In genomic region chr19:18385675-18386542, GRCh38 we compare ENCODE assay signal across 8 cellular contexts. TPM values are rescaled to one million over a fixed set of nuclear protein-coding genes. Genes with fewer than 3 reads are reported as not detected.
DNase-seq lines count a peak whose midpoint lies in the region; ATAC-seq and TF ChIP-seq lines count a peak whose summit lies in the region.

GDF15 (plus strand) TSS chr19:18386158; CDS start chr19:18386190, 32 bp downstream.

- TF ChIP-seq CTCF in AG04449 (IDR thresholded peaks at IDR 0.05; ENCODE audit: insufficient read depth, low read length, missing control alignments) (peak; percentile 90), RWPE2 (IDR thresholded peaks at IDR 0.05; ENCODE audit: poor library complexity, severe bottlenecking) (peak; percentile 59), type B pancreatic cell (conservative IDR thresholded peaks at IDR 0.05) (peak; percentile 74)

- peaks cover 19% of the 10 kb centered on the region for H3K36me3 ChIP-seq in RWPE2 (ENCODE audit: low read depth)
- peaks cover 0 to 5% of the 10 kb centered on the region in 2 donors for H3K36me3 ChIP-seq in duodenal mucosa (ENCODE audit: control insufficient read depth in 1 of 2, insufficient read depth in 2 of 2, low read length in 2 of 2)

- peaks cover 9% of the 10 kb centered on the region for H3K27me3 Mint-ChIP-seq in memory B cell
- peaks cover 14% of the 10 kb centered on the region for H3K27me3 Mint-ChIP-seq in type B pancreatic cell

- H3K4me1 ChIP-seq in RWPE2 (ENCODE audit: insufficient read depth, poor library complexity, severe bottlenecking), result peaks cover 14% of the 10 kb centered on the region
- H3K4me1 ChIP-seq in duodenal mucosa (ENCODE audit: control insufficient read depth in 1 of 2, insufficient read depth in 2 of 2, low read length in 2 of 2), result peaks cover 17 to 34% of the 10 kb centered on the region in 2 donors

- DNase-seq in AG04449 (ENCODE audit: low read depth, low spot score), result no peak
- no peak for DNase-seq in RWPE2 (ENCODE audit: low spot score)
- peak; percentile 28 to 42 for DNase-seq in memory B cell (ENCODE audit: low spot score in 2 of 2)
- DNase-seq in type B pancreatic cell (ENCODE audit: extremely low spot score, unreplicated experiment), result peak; percentile 79
- DNase-seq in NK-92 treated with Interleukin-12 subunit alpha and Interleukin-12 subunit beta, amount 100 ng/mL, for 24 hours (lab: John Stamatoyannopoulos, UW), result no peak

- POLR2A ChIA-PET in AG04449 (lab: Yijun Ruan, JAX), result interaction anchor here (0.6 to 4.4 kb wide), 19 partner anchors 11 to 1119 kb away, joined by 3 to 21 read pairs (median 3); partner anchors contain the start of genes BABAM1, JUND, PIK3R2 and SSBP4

- H3K27ac ChIP-seq in RWPE2 (ENCODE audit: poor library complexity, severe bottlenecking) (no peak within 1 kb of the TSS), duodenal mucosa (ENCODE audit: low read depth, low read length) (peak within 1 kb of the TSS; percentile 64)

- H3K27me3 ChIP-seq in RWPE2 (ENCODE audit: insufficient read depth, poor library complexity, severe bottlenecking) (no peaks in the 10 kb centered on the region), duodenal mucosa (ENCODE audit: control insufficient read depth in 1 of 2, insufficient read depth in 2 of 2, low read length in 2 of 2) (no peaks in the 10 kb centered on the region)

- CTCF ChIA-PET in AG04449 (lab: Yijun Ruan, JAX), result interaction anchor here (0.6 to 8.3 kb wide), 16 partner anchors 8 to 134 kb away, joined by 3 to 170 read pairs (median 3); partner anchors contain the start of gene SSBP4

- TF ChIP-seq POLR2A in GM15510 (IDR thresholded peaks at IDR 0.05; ENCODE audit: borderline replicate concordance, extremely low read depth, insufficient read length), result peak; percentile 71

- ATAC-seq in RWPE2 (ENCODE audit: low read depth) (peak; percentile 66; the same call in 2 of the 3 replicates), memory B cell (ENCODE audit: low read depth) (no peak), HG03378 (IDR thresholded peaks at IDR 0.05; ENCODE audit: unreplicated experiment) (no peak)

- H3K4me3 Mint-ChIP-seq in memory B cell (no peak within 1 kb of the TSS), type B pancreatic cell (peak within 1 kb of the TSS; percentile 85)

- H3K9me3 ChIP-seq in RWPE2 (ENCODE audit: severe bottlenecking) (no peaks in the 10 kb centered on the region), duodenal mucosa (ENCODE audit: control insufficient read depth in 1 of 2, low read length in 2 of 2) (no peaks in the 10 kb centered on the region)

- H3K4me1 Mint-ChIP-seq in memory B cell (peaks cover 2% of the 10 kb centered on the region), type B pancreatic cell (ENCODE audit: unreplicated experiment) (peaks cover 16% of the 10 kb centered on the region)

- H3K36me3 Mint-ChIP-seq in memory B cell, result peaks cover 4% of the 10 kb centered on the region
- no peaks in the 10 kb centered on the region for H3K36me3 Mint-ChIP-seq in type B pancreatic cell

- peak within 1 kb of the TSS; percentile 16 to 67 for H3K9ac ChIP-seq in duodenal mucosa (ENCODE audit: low read depth in 1 of 2, low read length in 2 of 2)

- H3K27ac Mint-ChIP-seq in memory B cell (no peak within 1 kb of the TSS), type B pancreatic cell (peak within 1 kb of the TSS; percentile 87)

- H3K9me3 Mint-ChIP-seq in memory B cell, result no peaks in the 10 kb centered on the region
- no peaks in the 10 kb centered on the region for H3K9me3 Mint-ChIP-seq in type B pancreatic cell

- H3K4me3 ChIP-seq in AG04449 (ENCODE audit: low read depth, low read length) (peak within 1 kb of the TSS; percentile 66), RWPE2 (ENCODE audit: severe bottlenecking) (peak within 1 kb of the TSS; percentile 49), duodenal mucosa (ENCODE audit: low read depth in 1 of 2, low read length in 2 of 2) (peak within 1 kb of the TSS; percentile 52 to 70)

RNA-seq across cellular contexts. Expression of gene GDF15, which starts in this region (rescaled TPM):
- 102 and 106 TPM in 2 replicates for total RNA-seq in type B pancreatic cell (ENCODE audit: low replicate concordance)

Comparison
In these comparisons a context has a peak if more than half of its experiments do, and no peak if none do; other contexts are left out.
1. DNase-seq: peak in memory B cell (2 of 2) and type B pancreatic cell (single experiment); none in AG04449 (single experiment), RWPE2 (single experiment) and NK-92 treated with Interleukin-12 subunit alpha and Interleukin-12 subunit beta, amount 100 ng/mL, for 24 hours (single experiment).
2. Peak in every context shown above with its lines, with median percentiles within 50 percentile points of each other: H3K4me3 ChIP-seq and CTCF ChIP-seq.